1 cellular context compared by ENCODE assay signal in the genomic region with DNA sequence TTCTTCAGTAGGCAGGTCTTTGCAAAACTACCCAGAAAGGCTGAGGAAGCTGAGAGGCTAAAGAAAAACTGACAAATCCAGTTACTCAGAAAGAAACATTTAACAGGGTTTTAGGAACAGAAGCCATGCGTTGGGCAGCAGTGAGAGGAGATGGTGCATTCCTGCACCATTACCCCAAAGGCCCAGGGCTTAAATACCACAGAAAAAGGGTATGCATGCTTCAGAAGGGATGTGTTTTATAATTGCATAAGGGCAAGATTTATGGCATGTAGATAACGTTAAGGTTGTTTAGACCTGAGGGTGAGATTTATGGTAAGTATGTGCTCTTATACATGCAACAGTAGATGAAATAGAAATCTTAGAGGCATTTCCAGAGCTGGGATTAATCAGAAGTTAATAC.
TF ChIP-seq lines count a peak whose summit lies in the region.

No MANE protein-coding gene starts in this region.

TF ChIP-seq in IMR-90, 13 proteins besides CTCF, POLR2A, EP300 and RAD21:
- peak; percentile 52; the same call in 1 of the 2 replicates for TF ChIP-seq CEBPB (IDR thresholded peaks at IDR 0.05; ENCODE audit: low read depth, low read length)
- TF ChIP-seq MAFK (IDR thresholded peaks at IDR 0.05; ENCODE audit: low read depth, low read length) = no peak
